Comparison of ENCODE assay signal across 12 cellular contexts in the genomic region with DNA sequence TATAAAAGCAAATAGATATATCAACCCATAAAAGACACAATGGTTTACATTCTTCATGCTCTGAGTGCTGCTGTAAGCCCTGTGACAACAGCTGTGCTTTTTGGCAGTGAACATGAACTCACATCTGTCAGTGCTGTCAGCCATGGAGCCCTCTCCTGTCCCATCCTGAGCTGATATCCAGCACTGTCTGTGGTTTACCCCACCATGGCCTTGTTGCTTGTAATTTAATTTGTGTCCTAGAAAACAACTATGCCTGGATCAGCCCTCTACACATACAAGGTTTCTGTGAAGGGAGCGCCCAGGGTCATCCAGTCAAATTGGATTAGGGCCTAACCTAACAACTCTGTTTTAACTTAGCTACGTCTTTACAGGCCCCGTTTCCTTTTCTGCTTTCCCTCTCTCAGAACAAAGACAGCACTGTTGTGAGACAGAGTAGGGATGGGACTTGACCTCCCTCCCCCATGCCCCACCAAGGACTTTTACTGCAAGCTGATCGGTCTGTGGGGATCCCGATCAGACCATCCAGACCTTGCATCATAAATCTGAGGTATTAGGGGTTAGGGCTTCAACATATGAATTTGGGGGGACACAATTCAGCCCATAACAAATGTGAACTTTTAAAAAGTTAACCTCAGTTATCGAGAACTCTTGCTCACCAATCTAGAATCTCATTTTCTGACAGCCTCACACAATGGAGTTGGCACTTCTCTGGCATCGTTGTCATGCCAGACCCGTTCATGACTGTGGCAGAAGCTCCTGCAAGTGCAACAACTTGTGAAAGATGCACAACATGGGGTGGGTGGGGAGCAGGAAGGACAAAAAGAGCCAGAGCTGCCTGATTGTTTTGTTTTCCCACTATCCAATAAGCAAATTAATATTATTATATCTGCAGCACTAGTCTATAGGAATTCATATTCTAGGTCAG. TPM values are rescaled to one million over a fixed set of nuclear protein-coding genes. Genes with fewer than 3 reads are reported as not detected.
DNase-seq lines count a peak whose midpoint lies in the region; ATAC-seq and TF ChIP-seq lines count a peak whose summit lies in the region.
"Had no signal": no experiment of that assay in that cellular context is flagged by ENCODE, and none has a peak within 500 bp of the region (broad histone marks: within the 10 kb centered on the region; RNA-seq: fewer than 3 reads in every experiment).

No MANE protein-coding gene starts in this region.

- intact Hi-C loops in Right ventricle myocardium superior (cut with DNase I), result loop anchor here (5.0 to 10.0 kb wide), 3 partner anchors 149 to 281 kb away; no protein-coding TSS in a partner anchor

- no peak overlapping the region for H3K14ac ChIP-seq in trophoblast cell (ENCODE audit: low read length)

- peak overlapping the region; percentile 34 for H2BK12ac ChIP-seq in trophoblast cell (ENCODE audit: low read length)

- H2AK5ac ChIP-seq in trophoblast cell (ENCODE audit: low read length), result no peak overlapping the region

- H3K79me1 ChIP-seq in trophoblast cell (ENCODE audit: low read length), result no peaks in the 10 kb centered on the region

- ATAC-seq in Right ventricle myocardium superior (ENCODE audit: poor library complexity) (peak; percentile 59), GM19328 (IDR thresholded peaks at IDR 0.05; ENCODE audit: unreplicated experiment) (no peak), HG02973 (IDR thresholded peaks at IDR 0.05; ENCODE audit: unreplicated experiment) (no peak)

- in situ Hi-C loops in SK-MEL-5 (cut with HindIII; ENCODE audit: low pct_unique_long_range_greater_than_20kb, low sequenced_read_pairs), result no loop called here

- peaks cover 4 to 6% of the 10 kb centered on the region in 2 experiments for H3K4me1 ChIP-seq in trophoblast cell (ENCODE audit: control insufficient read depth in 1 of 2, insufficient read depth in 2 of 2, low read length in 2 of 2)

- H4K8ac ChIP-seq in trophoblast cell (ENCODE audit: low read depth, low read length), result no peak overlapping the region

- H3K18ac ChIP-seq in trophoblast cell (ENCODE audit: low read length), result no peak overlapping the region

- H3K27ac ChIP-seq in trophoblast cell (ENCODE audit: low read depth, low read length), result no peak overlapping the region
- H3K27ac ChIP-seq in coronary artery, result peak overlapping the region in 1 of 2 donors; percentile 52

- TF ChIP-seq CTCF in coronary artery (IDR thresholded peaks at IDR 0.05), result no peak

- no peak overlapping the region for H2BK120ac ChIP-seq in trophoblast cell (ENCODE audit: insufficient read depth, low read length, poor library complexity)

- H4K12ac ChIP-seq in trophoblast cell (ENCODE audit: low read depth, low read length), result no peak overlapping the region

- H3K9me3 ChIP-seq in trophoblast cell (ENCODE audit: insufficient read depth, low read depth, low read length), result peaks cover 2% of the 10 kb centered on the region

- H3K27me3 ChIP-seq in trophoblast cell (ENCODE audit: insufficient read depth, low read length), result no peaks in the 10 kb centered on the region

- H3K4ac ChIP-seq in trophoblast cell (ENCODE audit: low read depth, low read length), result no peak overlapping the region

- peak overlapping the region; percentile 36 for H4K91ac ChIP-seq in trophoblast cell (ENCODE audit: low read depth, low read length)

- H3K23ac ChIP-seq in trophoblast cell (ENCODE audit: low read length), result no peak overlapping the region

- H2AFZ ChIP-seq in trophoblast cell (ENCODE audit: insufficient read depth, low read length, poor library complexity), result no peak overlapping the region
- H2AFZ ChIP-seq: PC-9 had no signal

- H3K9ac ChIP-seq in trophoblast cell (ENCODE audit: low read length), result no peak overlapping the region

- H3K4me3 ChIP-seq in trophoblast cell (ENCODE audit: low read depth, low read length) (no peak overlapping the region), coronary artery (no peak overlapping the region)
- H3K4me3 ChIP-seq: PC-9 had no signal

- H3K79me2 ChIP-seq in trophoblast cell (ENCODE audit: control insufficient read depth, insufficient read depth, low read length, poor library complexity), result no peaks in the 10 kb centered on the region

- no peaks in the 10 kb centered on the region for H3K36me3 ChIP-seq in trophoblast cell (ENCODE audit: control insufficient read depth in 1 of 2, insufficient read depth in 2 of 2, low read length in 2 of 2)

- WGBS in trophoblast cell (ENCODE audit: extremely low coverage, insufficient coverage, insufficient read length), result no CpG with 5 or more reads among the region's 8 CpGs

- DNase-seq in GM03348 (ENCODE audit: low spot score) (peak; percentile 33), SK-MEL-5 (ENCODE audit: low read depth, low spot score) (peak; percentile 77), Right ventricle myocardium superior (peak; percentile 39), trophoblast cell (no peak), coronary artery (ENCODE audit: low spot score) (no peak)
- no peak for DNase-seq in effector CD4-positive, alpha-beta T cell
- DNase-seq: activated CD8-positive, alpha-beta memory T cell treated with anti-CD3 and anti-CD28 coated beads for 24 hours; CD4-positive, CD25-positive, alpha-beta regulatory T cell; PC-9; stimulated activated CD4-positive, alpha-beta T cell treated with anti-CD3 and anti-CD28 coated beads, Interleukin-4, amount 100 ng/mL, for 4 hours had no signal

- H3K4me2 ChIP-seq in trophoblast cell (ENCODE audit: low read length), result no peak overlapping the region
- H3K4me2 ChIP-seq: PC-9 had no signal

- H2BK5ac ChIP-seq in trophoblast cell (ENCODE audit: low read depth, low read length, poor library complexity), result no peak overlapping the region

RNA-seq across cellular contexts. Expression of a gene that starts 16.4 kb away (rescaled TPM):
- total RNA-seq in SK-MEL-5 (2014; rRNA removed; shearing (Covaris generic)), result 15.0 and 17.7 TPM in 2 replicates
- polyA plus RNA-seq in SK-MEL-5 (2015; cell fraction: cytosol; rRNA removed), result 12.7 and 15.6 TPM in 2 replicates
- 10.8 and 13.1 TPM in 2 replicates for polyA plus RNA-seq in SK-MEL-5 (2015; cell fraction: nucleus; rRNA removed)
- total RNA-seq in Right ventricle myocardium superior, result 3.3 TPM
- 3.6 and 5.9 TPM in 2 replicates for polyA plus RNA-seq in trophoblast cell (2013)
- total RNA-seq: CD4-positive, CD25-positive, alpha-beta regulatory T cell had no signal
- polyA plus RNA-seq: CD4-positive, CD25-positive, alpha-beta regulatory T cell had no signal

Comparison
In these comparisons a context has a peak if more than half of its experiments do, and no peak if none do; other contexts are left out.
1. DNase-seq: peak in GM03348 (single experiment), SK-MEL-5 (single experiment) and Right ventricle myocardium superior (single experiment); none in trophoblast cell (0 of 2), coronary artery (single experiment) and effector CD4-positive, alpha-beta T cell (single experiment).